ENCODE assay signal across 10 cellular contexts in the genomic region with DNA sequence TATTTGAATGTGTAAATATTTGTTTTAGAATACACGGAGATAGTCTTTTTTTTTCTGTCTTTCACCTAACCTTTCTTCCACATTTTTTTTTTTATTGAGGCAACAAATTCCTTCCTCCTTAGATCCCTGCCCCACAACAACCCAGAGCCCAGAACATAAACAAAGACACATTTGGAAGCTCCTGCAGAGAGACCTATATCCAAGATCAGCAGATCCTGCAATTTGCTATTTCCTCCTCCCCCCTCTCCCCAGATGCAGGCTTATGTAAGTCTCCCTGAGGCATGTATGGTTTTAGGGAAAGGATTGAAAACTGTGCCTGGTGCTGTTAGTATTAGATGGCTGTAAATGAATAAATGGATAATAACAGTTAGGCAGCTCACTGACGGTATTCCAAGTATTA.
A peak's percentile ranks its signal among the peaks of the same experiment; 100 is the strongest.
DNase-seq lines count a peak whose midpoint lies in the region; ATAC-seq and TF ChIP-seq lines count a peak whose summit lies in the region.
"Had no signal": no experiment of that assay in that cellular context is flagged by ENCODE, and none has a peak within 500 bp of the region (broad histone marks: within the 10 kb centered on the region; RNA-seq: fewer than 3 reads in every experiment).

No MANE protein-coding gene starts in this region.

- H3K27me3 ChIP-seq in endodermal cell (ENCODE audit: control insufficient read depth, insufficient read depth, low read length, poor library complexity, severe bottlenecking) (no peaks in the 10 kb centered on the region), neuronal stem cell (ENCODE audit: control insufficient read depth in 3 of 3, insufficient read depth in 3 of 3, low read depth in 1 of 3, low read length in 3 of 3) (no peaks in the 10 kb centered on the region)

- TF ChIP-seq CTCF in endodermal cell (conservative IDR thresholded peaks at IDR 0.05) = no peak

- H3K23ac ChIP-seq in neuronal stem cell (ENCODE audit: low read depth, low read length, poor library complexity) = no peak overlapping the region

- WGBS in endodermal cell (ENCODE audit: insufficient coverage in 1 of 2, insufficient read length in 1 of 2), 2 experiments = 37 to 67% methylated on average over 1 to 2 of the region's 2 CpGs
- no CpG with 5 or more reads among the region's 2 CpGs for WGBS in neuronal stem cell (ENCODE audit: extremely low coverage in 2 of 2, insufficient read length in 2 of 2, insufficient replicate concordance in 1 of 2), 2 donors

- DNase-seq in DMS114 treated with DMSO at 0.1 percent for 48 hours (lab: John Stamatoyannopoulos, UW; ENCODE audit: unreplicated experiment) (peak; percentile 90), NCI-H460 (ENCODE audit: extremely low read depth, low read depth) (peak; percentile 26), endodermal cell (peak; percentile 66), neuronal stem cell (ENCODE audit: low spot score) (no peak), NCI-H1105 (lab: John Stamatoyannopoulos, UW) (no peak), NCI-H510A (lab: John Stamatoyannopoulos, UW) (no peak)
- DNase-seq: activated naive CD8-positive, alpha-beta T cell treated with anti-CD3 and anti-CD28 coated beads, Interleukin-2, amount 10 ng/mL, durations not matched to agents 7 days and 5 days had no signal

- H2BK5ac ChIP-seq in neuronal stem cell (ENCODE audit: low read length) = no peak overlapping the region

- H2AK5ac ChIP-seq in neuronal stem cell (ENCODE audit: low read depth, low read length) = no peak overlapping the region

- no peaks in the 10 kb centered on the region for H3K27me3 Mint-ChIP-seq in endodermal cell (ENCODE audit: insufficient read depth)

- no peak overlapping the region for H3K18ac ChIP-seq in neuronal stem cell (ENCODE audit: low read length)

- peak overlapping the region; percentile 70 for H3K27ac Mint-ChIP-seq in endodermal cell
- H3K27ac Mint-ChIP-seq: activated naive CD8-positive, alpha-beta T cell treated with anti-CD3 and anti-CD28 coated beads, Interleukin-2, amount 10 ng/mL, durations not matched to agents 7 days and 5 days had no signal

- H4K91ac ChIP-seq in neuronal stem cell (ENCODE audit: low read depth, low read length, poor library complexity) = no peak overlapping the region

- H3K4me3 ChIP-seq in endodermal cell (ENCODE audit: low read length) (peak overlapping the region; percentile 10), neuronal stem cell (ENCODE audit: low read length in 2 of 2) (no peak overlapping the region)

- H3K4me1 Mint-ChIP-seq in endodermal cell = peaks cover 43% of the 10 kb centered on the region
- H3K4me1 Mint-ChIP-seq: activated naive CD8-positive, alpha-beta T cell treated with anti-CD3 and anti-CD28 coated beads, Interleukin-2, amount 10 ng/mL, durations not matched to agents 7 days and 5 days had no signal

- ATAC-seq in GM18867 (IDR thresholded peaks at IDR 0.05; ENCODE audit: unreplicated experiment) = no peak
- ATAC-seq in HG03521 (IDR thresholded peaks at IDR 0.05; ENCODE audit: unreplicated experiment) = no peak

- no peaks in the 10 kb centered on the region for H3K36me3 Mint-ChIP-seq in endodermal cell (ENCODE audit: low read depth)
- H3K36me3 Mint-ChIP-seq: activated naive CD8-positive, alpha-beta T cell treated with anti-CD3 and anti-CD28 coated beads, Interleukin-2, amount 10 ng/mL, durations not matched to agents 7 days and 5 days had no signal

- H3K4ac ChIP-seq in neuronal stem cell (ENCODE audit: low read length) = no peak overlapping the region

- H3K4me3 Mint-ChIP-seq in endodermal cell = no peak overlapping the region
- H3K4me3 Mint-ChIP-seq: activated naive CD8-positive, alpha-beta T cell treated with anti-CD3 and anti-CD28 coated beads, Interleukin-2, amount 10 ng/mL, durations not matched to agents 7 days and 5 days had no signal

- H2BK120ac ChIP-seq in neuronal stem cell (ENCODE audit: low read depth, low read length) = no peak overlapping the region

- H3K4me2 ChIP-seq in neuronal stem cell (ENCODE audit: insufficient read depth, low read length, poor library complexity, severe bottlenecking) = no peak overlapping the region
- H3K4me2 ChIP-seq: KMS-11 had no signal

- no peak overlapping the region for H2BK15ac ChIP-seq in neuronal stem cell (ENCODE audit: low read length)

- H3K9me3 ChIP-seq in endodermal cell (ENCODE audit: control insufficient read depth, low read length) (no peaks in the 10 kb centered on the region), neuronal stem cell (replicated peaks in 1 of 2; ENCODE audit: control insufficient read depth in 2 of 2, insufficient read depth in 1 of 2, low read depth in 1 of 2, low read length in 2 of 2) (peaks cover 0 to 3% of the 10 kb centered on the region in 2 donors)

- peak overlapping the region; percentile 68 for H2AFZ ChIP-seq in neuronal stem cell (ENCODE audit: low read length)

- H4K8ac ChIP-seq in neuronal stem cell (ENCODE audit: low read depth, low read length) = no peak overlapping the region

- H3K9ac ChIP-seq in endodermal cell (ENCODE audit: extremely low read depth, low read length, poor library complexity, severe bottlenecking) (no peak overlapping the region), neuronal stem cell (ENCODE audit: low read depth, low read length, poor library complexity) (no peak overlapping the region)
- H3K9ac ChIP-seq: KMS-11 had no signal

- H3K36me3 ChIP-seq in endodermal cell (ENCODE audit: control insufficient read depth, insufficient read depth, low read length) (no peaks in the 10 kb centered on the region), neuronal stem cell (replicated peaks in 1 of 2; ENCODE audit: control insufficient read depth in 2 of 2, insufficient read depth in 2 of 2, low read length in 2 of 2) (no peaks in the 10 kb centered on the region)

- no peak overlapping the region for H3K14ac ChIP-seq in neuronal stem cell (ENCODE audit: low read length)

- H3K4me1 ChIP-seq in endodermal cell (ENCODE audit: control insufficient read depth, insufficient read depth, low read length) (peaks cover 12% of the 10 kb centered on the region), neuronal stem cell (ENCODE audit: control insufficient read depth in 2 of 2, insufficient read depth in 1 of 2, low read depth in 1 of 2, low read length in 2 of 2) (peaks cover 8 to 18% of the 10 kb centered on the region in 2 donors)

- no peaks in the 10 kb centered on the region for H3K9me3 Mint-ChIP-seq in endodermal cell
- H3K9me3 Mint-ChIP-seq: activated naive CD8-positive, alpha-beta T cell treated with anti-CD3 and anti-CD28 coated beads, Interleukin-2, amount 10 ng/mL, durations not matched to agents 7 days and 5 days had no signal

- no peaks in the 10 kb centered on the region for H3K79me1 ChIP-seq in neuronal stem cell (ENCODE audit: low read depth, low read length)

- H2BK12ac ChIP-seq in neuronal stem cell (ENCODE audit: low read length) = no peak overlapping the region

- peak overlapping the region; percentile 34 for H3K27ac ChIP-seq in endodermal cell (ENCODE audit: low read depth, low read length)
- no peak overlapping the region for H3K27ac ChIP-seq in neuronal stem cell (replicated peaks; ENCODE audit: low read length)
- H3K27ac ChIP-seq: KMS-11 had no signal

Comparison
In these comparisons a context has a peak if more than half of its experiments do, and no peak if none do; other contexts are left out.
1. DNase-seq: peak in DMS114 treated with DMSO at 0.1 percent for 48 hours (single experiment), NCI-H460 (single experiment) and endodermal cell (single experiment); none in neuronal stem cell (single experiment), NCI-H1105 (single experiment) and NCI-H510A (single experiment).